9 cellular contexts compared by ENCODE assay signal in genomic region chr4:140300271-140300970, GRCh38.
DNase-seq lines count a peak whose midpoint lies in the region; ATAC-seq lines count a peak whose summit lies in the region.
"Had no signal": no experiment of that assay in that cellular context is flagged by ENCODE, and none has a peak within 500 bp of the region (broad histone marks: within the 10 kb centered on the region; RNA-seq: fewer than 3 reads in every experiment).

No MANE protein-coding gene starts in this region.

- ATAC-seq in HG03175 (IDR thresholded peaks at IDR 0.05; ENCODE audit: unreplicated experiment) (no peak), HG03045 (IDR thresholded peaks at IDR 0.05; ENCODE audit: unreplicated experiment) (no peak), GM19467 (IDR thresholded peaks at IDR 0.05; ENCODE audit: unreplicated experiment) (no peak), GM21447 (IDR thresholded peaks at IDR 0.05; ENCODE audit: unreplicated experiment) (no peak)

- peak; percentile 44 for DNase-seq in ACHN
- DNase-seq in H4 (ENCODE audit: low spot score): peak; percentile 44
- peak; percentile 38 for DNase-seq in SW480 (ENCODE audit: low spot score)
- peak; percentile 33 for DNase-seq in iPS-NIHi7 (ENCODE audit: extremely low spot score)
- DNase-seq: NCI-H82 had no signal

- in situ Hi-C loops in ACHN (cut with HindIII; ENCODE audit: low pct_ligation_motif_present, low pct_unique_long_range_greater_than_20kb, low sequenced_read_pairs): no loop called here
